Comparison of ENCODE assay signal across 13 cellular contexts in genomic region chr1:42929434-42930177, GRCh38. TPM values are rescaled to one million over a fixed set of nuclear protein-coding genes. Genes with fewer than 3 reads are reported as not detected.
DNase-seq lines count a peak whose midpoint lies in the region; ATAC-seq and TF ChIP-seq lines count a peak whose summit lies in the region.
"Had no signal": no experiment of that assay in that cellular context is flagged by ENCODE, and none has a peak within 500 bp of the region (broad histone marks: within the 10 kb centered on the region; RNA-seq: fewer than 3 reads in every experiment).

No MANE protein-coding gene starts in this region.

- no peak overlapping the region for H3K4me3 Mint-ChIP-seq in activated naive CD4-positive, alpha-beta T cell treated with anti-CD3 and anti-CD28 coated beads for 36 hours
- peak overlapping the region in 1 of 3 donors; percentile 85 for H3K4me3 Mint-ChIP-seq in T-cell
- H3K4me3 Mint-ChIP-seq in immature natural killer cell, result peak overlapping the region in 4 of 5 donors; percentile 80 to 87 (median 85)
- no peak overlapping the region for H3K4me3 Mint-ChIP-seq in Calu3 (ENCODE audit: low read depth, unreplicated experiment)

- POLR2A ChIA-PET in T-cell (lab: Charles Lee), result no interaction called here

- H3K27ac Mint-ChIP-seq in activated naive CD4-positive, alpha-beta T cell treated with anti-CD3 and anti-CD28 coated beads for 36 hours, result peak overlapping the region; percentile 61
- peak overlapping the region; percentile 94 to 97 for H3K27ac Mint-ChIP-seq in T-cell
- H3K27ac Mint-ChIP-seq in immature natural killer cell, result peak overlapping the region; percentile 94 to 99 (median 98)
- H3K27ac Mint-ChIP-seq in Calu3 (ENCODE audit: unreplicated experiment), result no peak overlapping the region

- WGBS in spleen, 5 donors, result 92 to 94% (median 93%) methylated on average over 26 of the region's 26 CpGs

- intact Hi-C loops in activated naive CD4-positive, alpha-beta T cell treated with anti-CD3 and anti-CD28 coated beads for 36 hours (cut with micrococcal nuclease), result no loop called here
- intact Hi-C loops in spleen (cut with DNase I; ENCODE audit: low total_unique reads) (no loop called here), Calu3 (cut with micrococcal nuclease; ENCODE audit: unreplicated experiment) (no loop called here)

- no peaks in the 10 kb centered on the region for H3K27me3 ChIP-seq in spleen (replicated peaks in 1 of 7)
- H3K27me3 ChIP-seq: esophagus squamous epithelium had no signal

- no peak overlapping the region for H3K4me3 ChIP-seq in spleen
- H3K4me3 ChIP-seq: esophagus squamous epithelium had no signal

- H3K9me3 ChIP-seq in spleen, result no peaks in the 10 kb centered on the region
- H3K9me3 ChIP-seq: esophagus squamous epithelium had no signal

- no TSS peak for BruUV-seq in Calu3 (replicated peaks; lab: Mats Ljungman, UMichigan)

- no peak for ATAC-seq in T-cell (replicated peaks in 1 of 4)
- ATAC-seq in HG03095 (IDR thresholded peaks at IDR 0.05; ENCODE audit: unreplicated experiment), result no peak

- H3K36me3 Mint-ChIP-seq in activated naive CD4-positive, alpha-beta T cell treated with anti-CD3 and anti-CD28 coated beads for 36 hours (ENCODE audit: low read depth), result peaks cover 45% of the 10 kb centered on the region
- H3K36me3 Mint-ChIP-seq in T-cell (peaks cover 41% of the 10 kb centered on the region), immature natural killer cell (peaks cover 25 to 53% (median 27%) of the 10 kb centered on the region in 3 donors), Calu3 (ENCODE audit: insufficient read depth, unreplicated experiment) (peaks cover 95% of the 10 kb centered on the region)

- H3K4me1 Mint-ChIP-seq in activated naive CD4-positive, alpha-beta T cell treated with anti-CD3 and anti-CD28 coated beads for 36 hours (ENCODE audit: low read depth), result peaks cover 55% of the 10 kb centered on the region
- H3K4me1 Mint-ChIP-seq in T-cell (peaks cover 52 to 72% (median 65%) of the 10 kb centered on the region in 3 donors), immature natural killer cell (peaks cover 77 to 85% of the 10 kb centered on the region in 2 donors), Calu3 (ENCODE audit: low read depth, unreplicated experiment) (peaks cover 45% of the 10 kb centered on the region)

- H3K27ac ChIP-seq in spleen, result peak overlapping the region in 3 of 8 donors; percentile 93 to 97 (median 95)

- no peaks in the 10 kb centered on the region for H3K9me3 Mint-ChIP-seq in activated naive CD4-positive, alpha-beta T cell treated with anti-CD3 and anti-CD28 coated beads for 36 hours
- no peaks in the 10 kb centered on the region for H3K9me3 Mint-ChIP-seq in T-cell
- no peaks in the 10 kb centered on the region for H3K9me3 Mint-ChIP-seq in immature natural killer cell
- H3K9me3 Mint-ChIP-seq in Calu3 (ENCODE audit: low read depth, unreplicated experiment), result no peaks in the 10 kb centered on the region

- H3K4me1 ChIP-seq in spleen, result peaks cover 30 to 74% (median 57%) of the 10 kb centered on the region in 6 donors

- no peak for DNase-seq in activated naive CD4-positive, alpha-beta T cell treated with anti-CD3 and anti-CD28 coated beads for 36 hours
- no peak for DNase-seq in activated naive CD4-positive, alpha-beta T cell treated with anti-CD3 and anti-CD28 coated beads, Interleukin-2, amount 50 U/mL, for 16 hours
- DNase-seq in T-cell, result peak in 1 of 34 experiments; percentile 22
- DNase-seq in immature natural killer cell, result no peak
- DNase-seq in spleen, result peak; percentile 78
- DNase-seq in GM10266 (ENCODE audit: extremely low spot score), result no peak
- DNase-seq in Calu3, result no peak
- DNase-seq: esophagus squamous epithelium; NCI-H146; SHP77 treated with DMSO at 0.1 percent for 48 hours; stimulated activated CD4-positive, alpha-beta T cell treated with anti-CD3 and anti-CD28 coated beads, Interleukin-1b, Interleukin-23, amount 100 ng/mL, for 48 hours; stimulated activated naive CD4-positive, alpha-beta T cell had no signal

- H3K36me3 ChIP-seq in spleen, result peaks cover 0 to 62% (median 48%) of the 10 kb centered on the region in 6 donors

- TF ChIP-seq CTCF in spleen (IDR thresholded peaks at IDR 0.05 in 8 of 11, conservative IDR thresholded peaks at IDR 0.05 in 3 of 11), result no peak
- TF ChIP-seq CTCF in GM10266 (IDR thresholded peaks at IDR 0.05; ENCODE audit: control insufficient read depth, insufficient read depth, low read depth, missing control alignments), result no peak
- TF ChIP-seq CTCF in Calu3 (IDR thresholded peaks at IDR 0.05; ENCODE audit: unreplicated experiment), result no peak

- no peak for TF ChIP-seq POLR2A in spleen (IDR thresholded peaks at IDR 0.05)

- CTCF ChIA-PET in activated naive CD4-positive, alpha-beta T cell treated with anti-CD3 and anti-CD28 coated beads for 36 hours (lab: Charles Lee), result no interaction called here
- CTCF ChIA-PET in T-cell (lab: Charles Lee), result no interaction called here
- CTCF ChIA-PET in Calu3 (lab: Charles Lee), result no interaction called here

- no peaks in the 10 kb centered on the region for H3K27me3 Mint-ChIP-seq in activated naive CD4-positive, alpha-beta T cell treated with anti-CD3 and anti-CD28 coated beads for 36 hours (ENCODE audit: low read depth)
- no peaks in the 10 kb centered on the region for H3K27me3 Mint-ChIP-seq in T-cell
- peaks cover 23 to 43% (median 36%) of the 10 kb centered on the region in 3 donors for H3K27me3 Mint-ChIP-seq in immature natural killer cell (ENCODE audit: low read depth in 3 of 3)
- H3K27me3 Mint-ChIP-seq in Calu3 (ENCODE audit: unreplicated experiment), result no peaks in the 10 kb centered on the region

RNA-seq across cellular contexts. Expression of gene SLC2A1, which starts 29.1 kb away (rescaled TPM):
- total RNA-seq in activated naive CD4-positive, alpha-beta T cell treated with anti-CD3 and anti-CD28 coated beads for 36 hours, result 10 to 100 TPM; 21.2 to 22.7 TPM
- total RNA-seq in T-cell (10 to 100 TPM; 72.0 to 91.7 (median 83.9) TPM), spleen (100 to 1,000 TPM in 3 of 7 donors, 10 to 100 TPM in 4; 26.2 to 142 (median 83.1) TPM), Calu3 (2022) (163 and 183 TPM in 2 replicates)
- polyA plus RNA-seq in immature natural killer cell (10 to 100 TPM; 39.1 to 55.0 (median 42.4) TPM), spleen (10 to 100 TPM; 18.3 to 31.0 (median 19.5) TPM)

Comparison
In these comparisons a context has a peak if more than half of its experiments do, and no peak if none do; other contexts are left out.
1. H3K4me3 Mint-ChIP-seq: peak in immature natural killer cell (4 of 5); none in activated naive CD4-positive, alpha-beta T cell treated with anti-CD3 and anti-CD28 coated beads for 36 hours (single experiment) and Calu3 (single experiment).